In the genomic region with DNA sequence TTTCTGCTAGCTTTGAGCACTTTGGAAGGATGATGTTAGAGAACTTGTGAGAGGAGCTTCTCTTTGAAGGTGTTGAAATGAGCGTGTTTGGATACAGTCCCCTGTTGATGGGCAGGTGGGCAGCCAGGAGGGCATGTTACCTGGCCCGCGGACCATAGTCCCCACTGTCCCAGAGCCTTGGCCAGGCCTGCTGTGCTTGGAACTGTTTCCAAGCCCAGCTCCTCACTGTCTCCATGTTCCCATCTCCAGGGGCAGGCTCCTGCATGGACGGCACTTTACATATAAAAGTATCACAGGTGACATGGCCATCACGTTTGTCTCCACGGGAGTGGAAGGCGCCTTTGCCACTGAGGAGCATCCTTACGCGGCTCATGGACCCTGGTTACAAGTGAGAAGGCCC, we compare ENCODE assay signal across 13 cellular contexts.
"Had no signal": no experiment of that assay in that cellular context is flagged by ENCODE, and none has a peak within 500 bp of the region (broad histone marks: within the 10 kb centered on the region; RNA-seq: fewer than 3 reads in every experiment).

No MANE protein-coding gene starts in this region.

- DNase-seq: activated effector memory CD4-positive, alpha-beta T cell treated with Interleukin-2 at 50 U/mL for 16 hours; activated T-cell treated with anti-CD3 and anti-CD28 coated beads, Interleukin-2, amount 50 U/mL, for 1 hour; adrenal gland; glutamatergic neuron; stimulated activated CD4-positive, alpha-beta T cell treated with anti-CD3 and anti-CD28 coated beads, Interleukin-15, amount 100 ng/mL, for 24 hours; stimulated activated CD4-positive, alpha-beta T cell treated with anti-CD3 and anti-CD28 coated beads, Interleukin-4, amount 100 ng/mL, for 4 hours; stimulated activated CD8-positive, alpha-beta memory T cell treated with anti-CD3 and anti-CD28 coated beads, Interleukin-4, amount 100 ng/mL, for 48 hours; SW 1271; testis; upper lobe of right lung had no signal

- H3K27me3 ChIP-seq: adrenal gland, testis, upper lobe of right lung had no signal

- ATAC-seq: activated CD4-positive, CD25-positive, alpha-beta regulatory T cell treated with anti-CD3 and anti-CD28 coated beads, Interleukin-2, amount 50 U/mL, for 24 hours; upper lobe of right lung had no signal

- H3K4me3 ChIP-seq: adrenal gland, coronary artery, skin epidermis, testis, upper lobe of right lung had no signal

- H3K27ac ChIP-seq: testis had no signal

- H3K9me3 ChIP-seq: adrenal gland, testis, upper lobe of right lung had no signal
